26 cellular contexts compared by ENCODE assay signal in genomic region chr10:6885284-6885683, GRCh38.
"Had no signal": no experiment of that assay in that cellular context is flagged by ENCODE, and none has a peak within 500 bp of the region (broad histone marks: within the 10 kb centered on the region; RNA-seq: fewer than 3 reads in every experiment).

No MANE protein-coding gene starts in this region.

- H3K27ac ChIP-seq: adrenal gland, breast epithelium, gastrocnemius medialis, lower lobe of right lung, neutrophil, pancreas, thoracic aorta, upper lobe of right lung had no signal

- H3K4me1 ChIP-seq: adrenal gland, breast epithelium, gastrocnemius medialis, lower lobe of right lung, upper lobe of right lung had no signal

- FAIRE-seq: astrocyte, keratinocyte, pancreas, TTC549 had no signal

- H3K9me3 ChIP-seq: adrenal gland, breast epithelium, gastrocnemius medialis, lower lobe of right lung, neutrophil, pancreas, thoracic aorta, upper lobe of right lung had no signal

- H3K36me3 ChIP-seq: adrenal gland, breast epithelium, gastrocnemius medialis, lower lobe of right lung, neutrophil, pancreas, thoracic aorta, upper lobe of right lung had no signal

- H3K27ac Mint-ChIP-seq: activated CD8-positive, alpha-beta T cell treated with anti-CD3 and anti-CD28 coated beads for 36 hours; activated T-cell treated with anti-CD3 and anti-CD28 coated beads, Interleukin-2, amount 50 U/mL, for 24 hours; dendritic cell treated with granulocyte-macrophage colony-stimulating factor and Interleukin-4, amounts not matched to agents 40 ng/mL and 50 ng/mL, for 4 days; mesothelial cell of epicardium; stimulated activated effector memory CD8-positive, alpha-beta T cell treated with anti-CD3 and anti-CD28 coated beads, Interleukin-12 subunit alpha, Interleukin-12 subunit beta, amount 100 ng/mL, for 72 hours had no signal

- H3K4me3 ChIP-seq: adrenal gland, breast epithelium, gastrocnemius medialis, lower lobe of right lung, pancreas, smooth muscle cell, thoracic aorta, upper lobe of right lung had no signal

- H3K27me3 Mint-ChIP-seq: dendritic cell treated with granulocyte-macrophage colony-stimulating factor and Interleukin-4, amounts not matched to agents 40 ng/mL and 50 ng/mL, for 4 days had no signal

- H3K4me1 Mint-ChIP-seq: mesothelial cell of epicardium had no signal

- H3K4me3 Mint-ChIP-seq: activated CD8-positive, alpha-beta T cell treated with anti-CD3 and anti-CD28 coated beads for 36 hours; activated T-cell treated with anti-CD3 and anti-CD28 coated beads, Interleukin-2, amount 50 U/mL, for 24 hours; dendritic cell treated with granulocyte-macrophage colony-stimulating factor and Interleukin-4, amounts not matched to agents 40 ng/mL and 50 ng/mL, for 4 days; mesothelial cell of epicardium; natural killer cell treated with Interleukin-12 subunit alpha and Interleukin-12 subunit beta and Interleukin-15 and Interleukin-18, amount 100 ng/mL, for 72 hours; stimulated activated effector memory CD8-positive, alpha-beta T cell treated with anti-CD3 and anti-CD28 coated beads, Interleukin-12 subunit alpha, Interleukin-12 subunit beta, amount 100 ng/mL, for 72 hours had no signal

- H3K36me3 Mint-ChIP-seq: mesothelial cell of epicardium; natural killer cell treated with Interleukin-12 subunit alpha and Interleukin-12 subunit beta and Interleukin-15 and Interleukin-18, amount 100 ng/mL, for 72 hours; stimulated activated effector memory CD8-positive, alpha-beta T cell treated with anti-CD3 and anti-CD28 coated beads, Interleukin-12 subunit alpha, Interleukin-12 subunit beta, amount 100 ng/mL, for 72 hours had no signal

- H3K27me3 ChIP-seq: adrenal gland, breast epithelium, gastrocnemius medialis, neutrophil, pancreas, upper lobe of right lung had no signal

- H3K4me2 ChIP-seq: smooth muscle cell had no signal

- ATAC-seq: activated CD8-positive, alpha-beta T cell treated with anti-CD3 and anti-CD28 coated beads for 36 hours; esophagus mucosa; gastrocnemius medialis; lower lobe of right lung; natural killer cell treated with Interleukin-12 subunit alpha and Interleukin-12 subunit beta and Interleukin-15 and Interleukin-18, amount 100 ng/mL, for 72 hours; pancreas; sciatic nerve; stimulated activated effector memory CD8-positive, alpha-beta T cell treated with anti-CD3 and anti-CD28 coated beads, Interleukin-12 subunit alpha, Interleukin-12 subunit beta, amount 100 ng/mL, for 72 hours; upper lobe of right lung had no signal

- DNase-seq: activated CD8-positive, alpha-beta T cell treated with anti-CD3 and anti-CD28 coated beads for 36 hours; activated effector memory CD4-positive, alpha-beta T cell treated with Interleukin-2 at 50 U/mL for 16 hours; activated naive CD4-positive, alpha-beta T cell treated with anti-CD3 and anti-CD28 coated beads, Interleukin-2, amount 50 U/mL, for 16 hours; activated T-cell treated with anti-CD3 and anti-CD28 coated beads, Interleukin-2, amount 50 U/mL, for 24 hours; adrenal gland; cerebellar nuclear complex; effector CD8-positive, alpha-beta T cell; gastrocnemius medialis; head of caudate nucleus; lower lobe of right lung; pancreas; stimulated activated CD4-positive, alpha-beta T cell treated with anti-CD3 and anti-CD28 coated beads, Interleukin-4, amount 100 ng/mL, for 24 hours; upper lobe of right lung had no signal

- H3K9me3 Mint-ChIP-seq: activated CD8-positive, alpha-beta T cell treated with anti-CD3 and anti-CD28 coated beads for 36 hours; activated T-cell treated with anti-CD3 and anti-CD28 coated beads, Interleukin-2, amount 50 U/mL, for 24 hours; dendritic cell treated with granulocyte-macrophage colony-stimulating factor and Interleukin-4, amounts not matched to agents 40 ng/mL and 50 ng/mL, for 4 days; mesothelial cell of epicardium; natural killer cell treated with Interleukin-12 subunit alpha and Interleukin-12 subunit beta and Interleukin-15 and Interleukin-18, amount 100 ng/mL, for 72 hours; stimulated activated effector memory CD8-positive, alpha-beta T cell treated with anti-CD3 and anti-CD28 coated beads, Interleukin-12 subunit alpha, Interleukin-12 subunit beta, amount 100 ng/mL, for 72 hours had no signal
